26 cellular contexts compared by ENCODE assay signal in the genomic region with DNA sequence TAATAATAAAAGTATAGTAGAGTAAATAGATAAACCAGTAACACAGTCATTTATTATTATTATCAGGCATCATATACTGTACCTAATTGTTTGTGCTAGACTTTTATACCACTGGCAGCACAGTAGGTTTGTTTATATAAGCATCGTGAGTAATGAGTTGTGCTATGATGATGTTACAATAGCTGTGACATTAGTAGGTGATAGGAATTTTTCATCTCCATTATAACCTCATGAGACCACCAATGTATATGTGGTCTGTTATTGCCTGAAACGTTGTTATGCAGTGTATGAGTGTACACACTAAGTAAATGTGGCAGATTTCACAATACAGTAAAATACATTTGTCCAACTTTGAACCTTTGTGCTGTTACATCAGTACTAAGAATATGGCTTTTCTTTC.
DNase-seq lines count a peak whose midpoint lies in the region; ATAC-seq and TF ChIP-seq lines count a peak whose summit lies in the region.
"Had no signal": no experiment of that assay in that cellular context is flagged by ENCODE, and none has a peak within 500 bp of the region (broad histone marks: within the 10 kb centered on the region; RNA-seq: fewer than 3 reads in every experiment).

No MANE protein-coding gene starts in this region.

- CTCF ChIA-PET in MCF 10A (lab: Yijun Ruan, JAX) (interaction anchor here (0.9 kb wide), 1 partner anchor 84 kb away, joined by 4 read pairs; no protein-coding TSS in a partner anchor), Calu3 (lab: Charles Lee) (no interaction called here)

- intact Hi-C loops in MCF 10A (cut with micrococcal nuclease) (no loop called here), breast epithelium (cut with DNase I; ENCODE audit: low total_unique reads) (no loop called here), Calu3 (cut with micrococcal nuclease; ENCODE audit: unreplicated experiment) (no loop called here), lower lobe of right lung (cut with DNase I) (no loop called here)

- H3K4me3 ChIP-seq in breast epithelium = no peak overlapping the region
- H3K4me3 ChIP-seq in epithelial cell of esophagus (ENCODE audit: low read length) = no peak overlapping the region
- H3K4me3 ChIP-seq in MG63 = no peak overlapping the region
- no peak overlapping the region for H3K4me3 ChIP-seq in lower lobe of right lung
- H3K4me3 ChIP-seq: gastrocnemius medialis, upper lobe of left lung had no signal

- no peak for ATAC-seq in lower lobe of right lung
- ATAC-seq: activated T-cell treated with anti-CD3 and anti-CD28 coated beads, Interleukin-2, amount 50 U/mL, for 72 hours; gastrocnemius medialis; naive thymus-derived CD4-positive, alpha-beta T cell had no signal

- H3K4me1 ChIP-seq in breast epithelium (no peaks in the 10 kb centered on the region), lower lobe of right lung (no peaks in the 10 kb centered on the region)
- H3K4me1 ChIP-seq: upper lobe of left lung had no signal

- no TSS peak for BruUV-seq in MCF 10A (replicated peaks; lab: Mats Ljungman, UMichigan)
- no TSS peak for BruUV-seq in Calu3 (replicated peaks; lab: Mats Ljungman, UMichigan)

- no peaks in the 10 kb centered on the region for H3K36me3 ChIP-seq in breast epithelium
- no peaks in the 10 kb centered on the region for H3K36me3 ChIP-seq in MG63
- H3K36me3 ChIP-seq in lower lobe of right lung = no peaks in the 10 kb centered on the region
- H3K36me3 ChIP-seq: gastrocnemius medialis, upper lobe of left lung had no signal

- H3K4me1 Mint-ChIP-seq in MCF 10A (ENCODE audit: insufficient read depth, unreplicated experiment) (no peaks in the 10 kb centered on the region), Calu3 (ENCODE audit: low read depth, unreplicated experiment) (no peaks in the 10 kb centered on the region)
- H3K4me1 Mint-ChIP-seq: CD14-positive monocyte; naive thymus-derived CD4-positive, alpha-beta T cell had no signal

- peak; percentile 27 for DNase-seq in MCF 10A (ENCODE audit: unreplicated experiment)
- DNase-seq in breast epithelium (ENCODE audit: low spot score in 2 of 2) = no peak
- peak; percentile 72 for DNase-seq in M059J (ENCODE audit: low read depth)
- DNase-seq in epithelial cell of esophagus (ENCODE audit: low read depth) = peak; percentile 47
- DNase-seq in Calu3 = no peak
- no peak for DNase-seq in MG63
- no peak for DNase-seq in lower lobe of right lung
- no peak for DNase-seq in activated CD8-positive, alpha-beta memory T cell treated with anti-CD3 and anti-CD28 coated beads for 24 hours
- DNase-seq: activated CD4-positive, alpha-beta T cell treated with anti-CD3 and anti-CD28 coated beads for 1 hour; activated naive CD4-positive, alpha-beta T cell treated with anti-CD3 and anti-CD28 coated beads, Interleukin-2, amount 50 U/mL, for 16 hours; activated T-cell treated with anti-CD3 and anti-CD28 coated beads, Interleukin-2, amount 50 U/mL, for 72 hours; cortex of kidney; DMS53; gastrocnemius medialis; H7; MM.1S; naive thymus-derived CD4-positive, alpha-beta T cell; NCI-H146; NCI-H2227 treated with DMSO at 0.1 percent for 48 hours; NCI-H774; Right ventricle myocardium superior; stimulated activated CD8-positive, alpha-beta memory T cell treated with anti-CD3 and anti-CD28 coated beads, Interleukin-4, amount 100 ng/mL, for 48 hours; upper lobe of left lung had no signal

- H3K9me3 ChIP-seq in breast epithelium (no peaks in the 10 kb centered on the region), MG63 (no peaks in the 10 kb centered on the region), lower lobe of right lung (no peaks in the 10 kb centered on the region)
- H3K9me3 ChIP-seq: gastrocnemius medialis, upper lobe of left lung had no signal

- H3K27me3 Mint-ChIP-seq in MCF 10A (ENCODE audit: insufficient read depth, unreplicated experiment) (no peaks in the 10 kb centered on the region), Calu3 (ENCODE audit: unreplicated experiment) (no peaks in the 10 kb centered on the region)
- H3K27me3 Mint-ChIP-seq: memory B cell had no signal

- H3K27me3 ChIP-seq in breast epithelium (no peaks in the 10 kb centered on the region), MG63 (no peaks in the 10 kb centered on the region), lower lobe of right lung (ENCODE audit: low read depth) (no peaks in the 10 kb centered on the region)
- H3K27me3 ChIP-seq: gastrocnemius medialis, upper lobe of left lung had no signal

- H3K27ac Mint-ChIP-seq in MCF 10A (ENCODE audit: low read depth, unreplicated experiment) (no peak overlapping the region), Calu3 (ENCODE audit: unreplicated experiment) (no peak overlapping the region)
- H3K27ac Mint-ChIP-seq: activated T-cell treated with anti-CD3 and anti-CD28 coated beads, Interleukin-2, amount 50 U/mL, for 72 hours; CD14-positive monocyte; memory B cell had no signal

- H3K27ac ChIP-seq in breast epithelium (no peak overlapping the region), lower lobe of right lung (no peak overlapping the region)
- H3K27ac ChIP-seq: 22Rv1, gastrocnemius medialis, upper lobe of left lung had no signal

- POLR2A ChIA-PET in MCF 10A (lab: Yijun Ruan, JAX) = interaction anchor here (0.6 to 1.4 kb wide), 4 partner anchors 10 to 177 kb away, joined by 3 to 4 read pairs (median 4); no protein-coding TSS in a partner anchor

- TF ChIP-seq CTCF in MCF 10A (IDR thresholded peaks at IDR 0.05; ENCODE audit: unreplicated experiment) = no peak
- no peak for TF ChIP-seq CTCF in breast epithelium (IDR thresholded peaks at IDR 0.05)
- TF ChIP-seq CTCF in epithelial cell of esophagus (IDR thresholded peaks at IDR 0.05; ENCODE audit: insufficient read depth, low read depth, low read length, missing control alignments) = no peak
- no peak for TF ChIP-seq CTCF in Calu3 (IDR thresholded peaks at IDR 0.05; ENCODE audit: unreplicated experiment)
- TF ChIP-seq CTCF in lower lobe of right lung (IDR thresholded peaks at IDR 0.05) = no peak

- peaks cover 6% of the 10 kb centered on the region for H3K36me3 Mint-ChIP-seq in MCF 10A (ENCODE audit: insufficient read depth, unreplicated experiment)
- no peaks in the 10 kb centered on the region for H3K36me3 Mint-ChIP-seq in Calu3 (ENCODE audit: insufficient read depth, unreplicated experiment)
- H3K36me3 Mint-ChIP-seq: CD14-positive monocyte; memory B cell; naive thymus-derived CD4-positive, alpha-beta T cell had no signal

- TF ChIP-seq POLR2A in breast epithelium (IDR thresholded peaks at IDR 0.05) = no peak

- H3K9me3 Mint-ChIP-seq in MCF 10A (ENCODE audit: unreplicated experiment) (no peaks in the 10 kb centered on the region), Calu3 (ENCODE audit: low read depth, unreplicated experiment) (no peaks in the 10 kb centered on the region)
- H3K9me3 Mint-ChIP-seq: activated T-cell treated with anti-CD3 and anti-CD28 coated beads, Interleukin-2, amount 50 U/mL, for 72 hours; memory B cell had no signal

- H3K4me3 Mint-ChIP-seq in MCF 10A (ENCODE audit: unreplicated experiment) = no peak overlapping the region
- no peak overlapping the region for H3K4me3 Mint-ChIP-seq in Calu3 (ENCODE audit: low read depth, unreplicated experiment)
- H3K4me3 Mint-ChIP-seq: activated T-cell treated with anti-CD3 and anti-CD28 coated beads, Interleukin-2, amount 50 U/mL, for 72 hours; CD14-positive monocyte; memory B cell; naive thymus-derived CD4-positive, alpha-beta T cell had no signal

Comparison
In these comparisons a context has a peak if more than half of its experiments do, and no peak if none do; other contexts are left out.
1. DNase-seq: peak in MCF 10A (single experiment), M059J (single experiment) and epithelial cell of esophagus (single experiment); none in breast epithelium (0 of 2), Calu3 (single experiment), MG63 (single experiment), lower lobe of right lung (single experiment) and activated CD8-positive, alpha-beta memory T cell treated with anti-CD3 and anti-CD28 coated beads for 24 hours (single experiment).